ENCODE assay signal across 26 cellular contexts in genomic region chr13:31595568-31595967, GRCh38.
"Had no signal": no experiment of that assay in that cellular context is flagged by ENCODE, and none has a peak within 500 bp of the region (broad histone marks: within the 10 kb centered on the region; RNA-seq: fewer than 3 reads in every experiment).

No MANE protein-coding gene starts in this region.

- H3K27me3 ChIP-seq: body of pancreas, colonic mucosa, foreskin keratinocyte, left lung, right atrium auricular region, testis, upper lobe of left lung had no signal

- H3K36me3 ChIP-seq: colonic mucosa, left lung, prostate gland, right atrium auricular region, upper lobe of left lung had no signal

- H3K4me1 ChIP-seq: body of pancreas, colonic mucosa, foreskin keratinocyte, left lung, prostate gland, right atrium auricular region, testis, upper lobe of left lung had no signal

- H3K27ac ChIP-seq: body of pancreas, colonic mucosa, epithelial cell of prostate, foreskin keratinocyte, left lung, prostate gland, right atrium auricular region, testis, upper lobe of left lung had no signal

- DNase-seq: activated CD4-positive, alpha-beta T cell treated with anti-CD3 and anti-CD28 coated beads, Interleukin-2, amount 10 ng/mL, durations not matched to agents 24 days and 14 days; activated CD8-positive, alpha-beta T cell treated with anti-CD3 and anti-CD28 coated beads for 36 hours; activated naive CD4-positive, alpha-beta T cell; activated naive CD8-positive, alpha-beta T cell treated with anti-CD3 and anti-CD28 coated beads for 36 hours; activated T-cell treated with anti-CD3 and anti-CD28 coated beads, Interleukin-2, amount 50 U/mL, for 1 hour; amygdala; body of pancreas; central memory CD4-positive, alpha-beta T cell; colonic mucosa; endodermal cell; foreskin keratinocyte; hypothalamus; left lung; mammary epithelial cell; small intestine; stimulated activated CD4-positive, alpha-beta T cell treated with anti-CD3 and anti-CD28 coated beads, Interleukin-15, amount 100 ng/mL, for 24 hours; stimulated activated CD4-positive, alpha-beta T cell treated with anti-CD3 and anti-CD28 coated beads, Interleukin-2, amount 100 ng/mL, for 48 hours; stimulated activated naive CD8-positive, alpha-beta T cell treated with anti-CD3 and anti-CD28 coated beads, Interleukin-15, amount 100 ng/mL, for 72 hours; T-helper 1 cell; T1000; testis; upper lobe of left lung had no signal

- H3K4me3 ChIP-seq: body of pancreas, colonic mucosa, left lung, prostate gland, right atrium auricular region, testis, upper lobe of left lung had no signal

- ATAC-seq: activated CD8-positive, alpha-beta T cell treated with anti-CD3 and anti-CD28 coated beads for 36 hours; activated T-helper 17 cell treated with anti-CD3 and anti-CD28 coated beads, Interleukin-2, amount 50 U/mL, for 72 hours; body of pancreas; foreskin keratinocyte; left lung; stimulated activated naive CD8-positive, alpha-beta T cell treated with anti-CD3 and anti-CD28 coated beads, Interleukin-15, amount 100 ng/mL, for 72 hours had no signal

- H3K9me3 ChIP-seq: body of pancreas, colonic mucosa, left lung, prostate gland, right atrium auricular region, testis, upper lobe of left lung had no signal
